11 cellular contexts compared by ENCODE assay signal in the genomic region with DNA sequence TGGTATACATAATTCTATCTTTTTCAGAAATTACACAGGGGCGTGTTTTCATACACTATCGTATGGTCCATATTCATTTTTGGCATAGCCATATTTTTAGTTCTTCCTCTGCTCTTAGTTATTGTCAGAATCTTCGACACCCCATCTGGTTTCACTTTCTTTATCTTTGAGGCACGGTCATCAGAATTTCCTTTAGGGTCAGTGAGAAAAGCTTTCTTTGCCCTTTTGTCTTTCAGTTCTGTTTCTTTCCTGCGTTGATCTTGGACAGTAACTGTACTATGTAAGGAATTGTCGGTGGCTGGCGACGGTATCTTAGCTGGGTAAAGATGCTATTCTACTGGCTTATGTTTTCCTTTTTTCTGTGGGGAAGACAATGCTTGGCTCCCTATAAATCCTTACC. TPM values are rescaled to one million over a fixed set of nuclear protein-coding genes. Genes with fewer than 3 reads are reported as not detected.
DNase-seq lines count a peak whose midpoint lies in the region; ATAC-seq, FAIRE-seq and TF ChIP-seq lines count a peak whose summit lies in the region.
"Had no signal": no experiment of that assay in that cellular context is flagged by ENCODE, and none has a peak within 500 bp of the region (broad histone marks: within the 10 kb centered on the region; RNA-seq: fewer than 3 reads in every experiment).

No MANE protein-coding gene starts in this region.

- H3K4me3 Mint-ChIP-seq in CD14-positive monocyte = peak overlapping the region; percentile 71 to 86
- H3K4me3 Mint-ChIP-seq in T-helper 17 cell = peak overlapping the region; percentile 79

- ATAC-seq in T-helper 17 cell = no peak

- H3K14ac ChIP-seq in mesenchymal stem cell (ENCODE audit: low read length in 2 of 2) = no peak overlapping the region

- intact Hi-C loops in CD14-positive monocyte (cut with micrococcal nuclease) = loop anchor here in 1 of 2 donors (10.0 kb wide), 1 partner anchor 82 kb away; a partner anchor contains a TSS

- peaks cover 24% of the 10 kb centered on the region for H3K4me1 Mint-ChIP-seq in CD14-positive monocyte
- H3K4me1 Mint-ChIP-seq in T-helper 17 cell = peaks cover 18% of the 10 kb centered on the region

- H3K27me3 ChIP-seq in mesenchymal stem cell (ENCODE audit: control insufficient read depth in 1 of 2, insufficient read depth in 1 of 2, low read length in 2 of 2) (no peaks in the 10 kb centered on the region), brain microvascular endothelial cell (replicated peaks) (no peaks in the 10 kb centered on the region)

- no peak for DNase-seq in CD14-positive monocyte (ENCODE audit: low spot score)
- no peak for DNase-seq in GM18507 (ENCODE audit: extremely low spot score, insufficient read length, low read depth)
- no peak for DNase-seq in T-helper 17 cell
- DNase-seq in mesenchymal stem cell = no peak
- DNase-seq in NCI-H524 (lab: John Stamatoyannopoulos, UW) = no peak
- DNase-seq in NCI-H2227 (lab: John Stamatoyannopoulos, UW; ENCODE audit: unreplicated experiment) = no peak
- no peak for DNase-seq in brain microvascular endothelial cell
- no peak for DNase-seq in NCI-H2171 (lab: John Stamatoyannopoulos, UW)
- DNase-seq: NCI-H1417, posterior cingulate gyrus, SHP77 had no signal

- no peak overlapping the region for H4K91ac ChIP-seq in mesenchymal stem cell (ENCODE audit: low read length)

- H3K4me2 ChIP-seq in mesenchymal stem cell (ENCODE audit: low read length, poor library complexity, severe bottlenecking) = no peak overlapping the region

- H2AK5ac ChIP-seq in mesenchymal stem cell (ENCODE audit: low read length, severe bottlenecking) = no peak overlapping the region

- H3K36me3 Mint-ChIP-seq in CD14-positive monocyte (peaks cover 0 to 4% of the 10 kb centered on the region in 2 donors), T-helper 17 cell (ENCODE audit: low read depth) (no peaks in the 10 kb centered on the region)

- FAIRE-seq in GM18507 (lab: Jason Lieb, UNC) = peak; percentile 80

- peaks cover 0 to 3% (median 1%) of the 10 kb centered on the region in 3 donors for H3K27me3 Mint-ChIP-seq in CD14-positive monocyte (ENCODE audit: low read depth in 3 of 3)
- H3K27me3 Mint-ChIP-seq in T-helper 17 cell = peaks cover 11% of the 10 kb centered on the region

- H3K79me1 ChIP-seq in mesenchymal stem cell (replicated peaks; ENCODE audit: low read length, poor library complexity, severe bottlenecking) = no peaks in the 10 kb centered on the region

- in situ Hi-C loops in brain microvascular endothelial cell (cut with HindIII; ENCODE audit: low pct_ligation_motif_present, low sequenced_read_pairs) = no loop called here

- H2BK12ac ChIP-seq in mesenchymal stem cell (ENCODE audit: low read length in 2 of 2) = no peak overlapping the region

- H3K9ac ChIP-seq in mesenchymal stem cell (ENCODE audit: low read length) = peak overlapping the region; percentile 67

- no peaks in the 10 kb centered on the region for H3K4me1 ChIP-seq in mesenchymal stem cell (ENCODE audit: control insufficient read depth, insufficient read depth, low read depth, low read length)

- H3K18ac ChIP-seq in mesenchymal stem cell (ENCODE audit: low read depth in 1 of 2, low read length in 2 of 2) = no peak overlapping the region

- H3K9me3 ChIP-seq in T-helper 17 cell (ENCODE audit: control insufficient read depth, low read length, poor library complexity, severe bottlenecking) (no peaks in the 10 kb centered on the region), mesenchymal stem cell (ENCODE audit: control insufficient read depth, low read length) (peaks cover 5% of the 10 kb centered on the region)

- H2AFZ ChIP-seq in mesenchymal stem cell (ENCODE audit: low read depth, low read length) = no peak overlapping the region

- H3K4me3 ChIP-seq in mesenchymal stem cell (ENCODE audit: insufficient read depth in 1 of 2, low read depth in 1 of 2, low read length in 2 of 2) (peak overlapping the region in 1 of 2 experiments; percentile 49), brain microvascular endothelial cell (ENCODE audit: low read depth, low read length) (no peak overlapping the region)

- H3K9me3 Mint-ChIP-seq in CD14-positive monocyte = peaks cover 0 to 5% (median 0%) of the 10 kb centered on the region in 7 donors

- 85% methylated on average over 8 of the region's 8 CpGs for WGBS in mesenchymal stem cell

- TF ChIP-seq CTCF in CD14-positive monocyte (IDR thresholded peaks at IDR 0.05) = no peak
- no peak for TF ChIP-seq CTCF in brain microvascular endothelial cell (IDR thresholded peaks at IDR 0.05; ENCODE audit: low read depth, low read length, missing control alignments)

- H2BK5ac ChIP-seq in mesenchymal stem cell (ENCODE audit: low read depth, low read length, poor library complexity, severe bottlenecking) = no peak overlapping the region

- H2BK15ac ChIP-seq in mesenchymal stem cell (ENCODE audit: low read depth, poor library complexity, severe bottlenecking) = no peak overlapping the region

- H3K27ac Mint-ChIP-seq in CD14-positive monocyte = peak overlapping the region; percentile 79 to 94 (median 87)
- H3K27ac Mint-ChIP-seq in T-helper 17 cell = peak overlapping the region; percentile 75

- no peak overlapping the region for H3K4ac ChIP-seq in mesenchymal stem cell (ENCODE audit: low read depth in 1 of 2, low read length in 2 of 2)

- H3K36me3 ChIP-seq in mesenchymal stem cell (ENCODE audit: control insufficient read depth in 1 of 2, insufficient read depth in 2 of 2, low read depth in 1 of 2, low read length in 2 of 2) = no peaks in the 10 kb centered on the region
- H3K36me3 ChIP-seq in brain microvascular endothelial cell (replicated peaks) = no peaks in the 10 kb centered on the region

- H3K27ac ChIP-seq in mesenchymal stem cell (ENCODE audit: low read length, poor library complexity, severe bottlenecking) = no peak overlapping the region
- no peak overlapping the region for H3K27ac ChIP-seq in brain microvascular endothelial cell

- H4K8ac ChIP-seq in mesenchymal stem cell (ENCODE audit: low read length) = no peak overlapping the region

- no peak overlapping the region for H3K23ac ChIP-seq in mesenchymal stem cell (ENCODE audit: low read length in 2 of 2)

- no peak overlapping the region for H2BK120ac ChIP-seq in mesenchymal stem cell (ENCODE audit: low read depth, low read length)

RNA-seq across cellular contexts. Expression of a gene that starts 10.6 kb away (rescaled TPM):
- polyA plus RNA-seq in CD14-positive monocyte = under 1 TPM; 0.12 to 0.14 TPM
- total RNA-seq in T-helper 17 cell = not detected
- polyA plus RNA-seq in mesenchymal stem cell (2013, experiment 1 of 2) = not detected
- polyA plus RNA-seq in mesenchymal stem cell (2013, experiment 2 of 2) = not detected

RNA-seq across cellular contexts. Expression of a gene that starts 23.2 kb away (rescaled TPM):
- polyA plus RNA-seq in CD14-positive monocyte = not detected
- not detected for total RNA-seq in T-helper 17 cell
- polyA plus RNA-seq in mesenchymal stem cell (2013, experiment 1 of 2) = not detected
- not detected for polyA plus RNA-seq in mesenchymal stem cell (2013, experiment 2 of 2)

RNA-seq across cellular contexts. Expression of a gene that starts 23.5 kb away (rescaled TPM):
- polyA plus RNA-seq in CD14-positive monocyte = under 1 TPM in 1 of 2 donors, not detected in 1; 0.15 TPM
- not detected for total RNA-seq in T-helper 17 cell
- polyA plus RNA-seq in mesenchymal stem cell (2013, experiment 1 of 2) = not detected
- polyA plus RNA-seq in mesenchymal stem cell (2013, experiment 2 of 2) = not detected

RNA-seq across cellular contexts. Expression of a gene that starts 39.7 kb away (rescaled TPM):
- not detected for polyA plus RNA-seq in CD14-positive monocyte
- total RNA-seq in T-helper 17 cell = not detected
- polyA plus RNA-seq in mesenchymal stem cell (2013, experiment 1 of 2) = not detected
- not detected for polyA plus RNA-seq in mesenchymal stem cell (2013, experiment 2 of 2)

RNA-seq across cellular contexts. Expression of a gene that starts 54.5 kb away (rescaled TPM):
- polyA plus RNA-seq in CD14-positive monocyte = not detected
- total RNA-seq in T-helper 17 cell = not detected
- polyA plus RNA-seq in mesenchymal stem cell (2013, experiment 1 of 2) = not detected
- polyA plus RNA-seq in mesenchymal stem cell (2013, experiment 2 of 2) = not detected
